17 cellular contexts compared by ENCODE assay signal in the genomic region with DNA sequence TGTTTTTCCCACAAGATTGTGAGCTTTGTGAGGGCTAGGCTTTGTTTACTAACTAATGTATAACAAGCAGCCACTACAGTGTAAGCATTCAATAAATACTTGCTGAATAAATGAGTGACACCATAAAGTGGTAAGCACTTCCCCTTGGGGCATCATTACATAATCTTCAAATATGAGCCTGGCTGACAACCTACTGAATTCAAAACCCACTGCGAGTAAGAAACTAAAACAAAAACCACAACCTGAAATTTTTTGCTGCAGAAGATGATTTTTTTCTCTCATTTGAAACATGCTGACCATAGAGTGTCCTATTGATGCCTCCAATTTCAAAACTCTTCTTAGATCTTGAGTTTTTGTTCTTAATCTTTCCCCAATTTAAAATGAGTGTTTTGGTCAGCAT.
DNase-seq lines count a peak whose midpoint lies in the region; ATAC-seq and TF ChIP-seq lines count a peak whose summit lies in the region.
"Had no signal": no experiment of that assay in that cellular context is flagged by ENCODE, and none has a peak within 500 bp of the region (broad histone marks: within the 10 kb centered on the region; RNA-seq: fewer than 3 reads in every experiment).

No MANE protein-coding gene starts in this region.

- H3K79me2 ChIP-seq in DND-41 (ENCODE audit: insufficient read depth, low read length), result no peaks in the 10 kb centered on the region

- H3K36me3 ChIP-seq in DND-41 (ENCODE audit: insufficient read depth, low read length), result no peaks in the 10 kb centered on the region
- H3K36me3 ChIP-seq: MG63 had no signal

- 77% methylated on average over 1 of the region's 1 CpG for WGBS in right cardiac atrium

- H3K4me3 ChIP-seq in DND-41 (ENCODE audit: low read depth in 1 of 2, low read length in 2 of 2) (no peak overlapping the region), right cardiac atrium (ENCODE audit: low read length) (no peak overlapping the region)
- H3K4me3 ChIP-seq: A549, MG63, SK-N-MC had no signal

- no peak for TF ChIP-seq CTCF in DND-41 (IDR thresholded peaks at IDR 0.05; ENCODE audit: borderline replicate concordance, extremely low read depth, low read length, poor library complexity, severe bottlenecking)

- H2AFZ ChIP-seq in DND-41 (ENCODE audit: low read depth, low read length), result no peak overlapping the region

- no peak overlapping the region for H3K9ac ChIP-seq in DND-41 (ENCODE audit: low read depth, low read length)

- intact Hi-C loops in right cardiac atrium (cut with DNase I) (no loop called here), cardiac septum (cut with DNase I) (no loop called here)

- no peaks in the 10 kb centered on the region for H4K20me1 ChIP-seq in DND-41 (ENCODE audit: insufficient read depth, low read length)

- ATAC-seq in DND-41 (ENCODE audit: insufficient read depth, low read depth) (peak; percentile 47; the same call in 1 of the 3 replicates), GM19023 (IDR thresholded peaks at IDR 0.05; ENCODE audit: unreplicated experiment) (peak; percentile 48), HG02852 (IDR thresholded peaks at IDR 0.05; ENCODE audit: unreplicated experiment) (peak; percentile 72), right cardiac atrium (no peak), HG02970 (IDR thresholded peaks at IDR 0.05; ENCODE audit: low FRiP score, unreplicated experiment) (no peak)
- ATAC-seq: activated CD8-positive, alpha-beta T cell treated with anti-CD3 and anti-CD28 coated beads for 36 hours; sciatic nerve; stimulated activated memory B cell treated with anti-CD40 and anti-IgM and Interleukin-4, amounts not matched to agents 10 μg/mL and 1 μg/mL and 100 μg/mL, for 72 hours had no signal

- no peak overlapping the region for H3K27ac ChIP-seq in DND-41 (ENCODE audit: low read length)
- no peak overlapping the region for H3K27ac ChIP-seq in right cardiac atrium (ENCODE audit: low read length)
- H3K27ac ChIP-seq: A549, epithelial cell of prostate, SK-N-MC had no signal

- H3K4me1 ChIP-seq in DND-41 (ENCODE audit: insufficient read depth, low read length) (peaks cover 7% of the 10 kb centered on the region; the same call in 1 of the 2 replicates), right cardiac atrium (ENCODE audit: control insufficient read depth, insufficient read depth, low read length) (no peaks in the 10 kb centered on the region)
- H3K4me1 ChIP-seq: A549 had no signal

- DNase-seq in DND-41 (no peak), M059J (ENCODE audit: low read depth) (peak; percentile 13), NCI-H446 treated with DMSO at 0.1 percent for 48 hours (lab: John Stamatoyannopoulos, UW) (no peak), right cardiac atrium (no peak), cardiac septum (ENCODE audit: low spot score) (no peak)
- DNase-seq: activated CD8-positive, alpha-beta T cell treated with anti-CD3 and anti-CD28 coated beads for 36 hours; mesendoderm; stimulated activated CD4-positive, alpha-beta T cell treated with anti-CD3 and anti-CD28 coated beads, Interleukin-4, amount 100 ng/mL, for 24 hours had no signal

- H3K4me2 ChIP-seq in DND-41 (ENCODE audit: insufficient read depth, low read length), result no peak overlapping the region
- H3K4me2 ChIP-seq: A549 had no signal

- H3K9me3 ChIP-seq in DND-41 (ENCODE audit: insufficient read depth, low read length, severe bottlenecking), result no peaks in the 10 kb centered on the region
- no peaks in the 10 kb centered on the region for H3K9me3 ChIP-seq in right cardiac atrium (ENCODE audit: control insufficient read depth, low read length)
- H3K9me3 ChIP-seq: A549, MG63 had no signal

- no peaks in the 10 kb centered on the region for H3K27me3 ChIP-seq in DND-41 (ENCODE audit: insufficient read depth, low read length, poor library complexity)
- no peaks in the 10 kb centered on the region for H3K27me3 ChIP-seq in right cardiac atrium (ENCODE audit: control insufficient read depth, insufficient read depth)
- H3K27me3 ChIP-seq: MG63 had no signal

Comparison
In these comparisons a context has a peak if more than half of its experiments do, and no peak if none do; other contexts are left out.
1. ATAC-seq: peak in DND-41 (single experiment), GM19023 (single experiment) and HG02852 (single experiment); none in right cardiac atrium (0 of 2) and HG02970 (single experiment).